ENCODE assay signal across 2 cellular contexts in genomic region chr13:114010401-114011101, GRCh38.
TF ChIP-seq lines count a peak whose summit lies in the region.

No MANE protein-coding gene starts in this region.

TF ChIP-seq in SK-N-SH, 30 proteins besides CTCF, POLR2A, EP300 and RAD21 (continued from another document):
- TF ChIP-seq PBX3 (IDR thresholded peaks at IDR 0.05) (no peak), REST (IDR thresholded peaks at IDR 0.05; ENCODE audit: low read depth, low read length) (no peak), POLR2AphosphoS5 (IDR thresholded peaks at IDR 0.05; ENCODE audit: low read depth, low read length) (no peak), ELF1 (IDR thresholded peaks at IDR 0.05) (no peak)

TF ChIP-seq in SK-N-SH treated with all-trans-retinoic acid at 6 μM for 48 hours, 23 proteins besides CTCF, POLR2A, EP300 and RAD21 (continued from another document):
- TF ChIP-seq POU6F1 (CRISPR knock-in tag; IDR thresholded peaks at IDR 0.05; ENCODE audit: borderline replicate concordance, low read depth) (no peak), TSHZ2 (CRISPR knock-in tag; IDR thresholded peaks at IDR 0.05) (no peak), ZC3H10 (CRISPR knock-in tag; IDR thresholded peaks at IDR 0.05) (no peak), CSRNP3 (CRISPR knock-in tag; IDR thresholded peaks at IDR 0.05) (no peak), GLIS3 (CRISPR knock-in tag; IDR thresholded peaks at IDR 0.05) (no peak), PPARA (CRISPR knock-in tag; IDR thresholded peaks at IDR 0.05; ENCODE audit: borderline replicate concordance) (no peak), ARNTL (CRISPR knock-in tag; IDR thresholded peaks at IDR 0.05; ENCODE audit: borderline replicate concordance, low read depth) (no peak), CSDC2 (CRISPR knock-in tag; IDR thresholded peaks at IDR 0.05) (no peak), ZFP3 (CRISPR knock-in tag; IDR thresholded peaks at IDR 0.05) (no peak)
